ENCODE assay signal across 8 cellular contexts in genomic region chr5:36657563-36657995, GRCh38. TPM values are rescaled to one million over a fixed set of nuclear protein-coding genes. Genes with fewer than 3 reads are reported as not detected.
DNase-seq lines count a peak whose midpoint lies in the region; ATAC-seq, FAIRE-seq and TF ChIP-seq lines count a peak whose summit lies in the region.

No MANE protein-coding gene starts in this region.

- H3K27me3 ChIP-seq in astrocyte (ENCODE audit: insufficient read depth, low read length) (no peaks in the 10 kb centered on the region), kidney epithelial cell (ENCODE audit: control insufficient read depth, insufficient read depth, low read length) (no peaks in the 10 kb centered on the region), thoracic aorta (replicated peaks; ENCODE audit: insufficient read depth) (no peaks in the 10 kb centered on the region)
- H3K27me3 ChIP-seq in CD8-positive, alpha-beta T cell (ENCODE audit: insufficient read depth, low read length) = peaks cover 3% of the 10 kb centered on the region

- ATAC-seq in thoracic aorta (ENCODE audit: insufficient number of reproducible peaks, low FRiP score, low read depth) (peak; percentile 84), HG03097 (IDR thresholded peaks at IDR 0.05; ENCODE audit: low FRiP score, unreplicated experiment) (no peak), HG02642 (IDR thresholded peaks at IDR 0.05; ENCODE audit: poor library complexity, unreplicated experiment) (no peak)
- no peak for ATAC-seq in CD8-positive, alpha-beta T cell

- H3K4me3 Mint-ChIP-seq in astrocyte (ENCODE audit: unreplicated experiment) = no peak overlapping the region
- no peak overlapping the region for H3K4me3 Mint-ChIP-seq in CD8-positive, alpha-beta T cell

- no peaks in the 10 kb centered on the region for H3K9me3 Mint-ChIP-seq in astrocyte (ENCODE audit: unreplicated experiment)
- H3K9me3 Mint-ChIP-seq in CD8-positive, alpha-beta T cell = no peaks in the 10 kb centered on the region

- H4K20me1 ChIP-seq in astrocyte (ENCODE audit: insufficient read depth, low read length) = no peaks in the 10 kb centered on the region

- H3K9ac ChIP-seq in astrocyte (ENCODE audit: low read length) = peak overlapping the region; percentile 67

- TF ChIP-seq CTCF in astrocyte (IDR thresholded peaks at IDR 0.05; ENCODE audit: insufficient read depth, low read depth, low read length) (no peak), kidney epithelial cell (IDR thresholded peaks at IDR 0.05; ENCODE audit: insufficient read depth, low read length, poor library complexity, severe bottlenecking) (no peak), thoracic aorta (IDR thresholded peaks at IDR 0.05) (no peak)
- no peak for TF ChIP-seq CTCF in CD8-positive, alpha-beta T cell (IDR thresholded peaks at IDR 0.05)

- H3K4me3 ChIP-seq in astrocyte (ENCODE audit: insufficient read depth, low read depth, low read length) (no peak overlapping the region), kidney epithelial cell (ENCODE audit: low read depth, low read length) (no peak overlapping the region), thoracic aorta (no peak overlapping the region)
- no peak overlapping the region for H3K4me3 ChIP-seq in CD8-positive, alpha-beta T cell (ENCODE audit: low read depth, low read length)

- no peaks in the 10 kb centered on the region for H3K9me3 ChIP-seq in astrocyte (ENCODE audit: insufficient read depth, low read depth, low read length)
- H3K9me3 ChIP-seq in thoracic aorta = no peaks in the 10 kb centered on the region
- no peaks in the 10 kb centered on the region for H3K9me3 ChIP-seq in CD8-positive, alpha-beta T cell (ENCODE audit: low read length)

- peak; percentile 56 for DNase-seq in KG1 (lab: John Stamatoyannopoulos, UW)
- peak; percentile 100 for DNase-seq in astrocyte (ENCODE audit: low read depth)
- peak; percentile 78 for DNase-seq in kidney epithelial cell (ENCODE audit: low read depth)
- DNase-seq in thoracic aorta (ENCODE audit: low spot score) = peak; percentile 20
- no peak for DNase-seq in NCI-H1930 (lab: John Stamatoyannopoulos, UW)
- no peak for DNase-seq in CD8-positive, alpha-beta T cell

- peak overlapping the region; percentile 1 for H2AFZ ChIP-seq in astrocyte (ENCODE audit: low read depth, low read length)

- no peaks in the 10 kb centered on the region for H3K36me3 ChIP-seq in astrocyte (ENCODE audit: insufficient read depth, low read length)
- no peaks in the 10 kb centered on the region for H3K36me3 ChIP-seq in kidney epithelial cell (ENCODE audit: control insufficient read depth, insufficient read depth, low read length)
- no peaks in the 10 kb centered on the region for H3K36me3 ChIP-seq in thoracic aorta
- no peaks in the 10 kb centered on the region for H3K36me3 ChIP-seq in CD8-positive, alpha-beta T cell (ENCODE audit: insufficient read depth, low read length)

- H3K27me3 Mint-ChIP-seq in astrocyte (ENCODE audit: low read depth, unreplicated experiment) = no peaks in the 10 kb centered on the region
- peaks cover 12% of the 10 kb centered on the region for H3K27me3 Mint-ChIP-seq in CD8-positive, alpha-beta T cell (ENCODE audit: low read depth)

- H3K4me1 Mint-ChIP-seq in astrocyte (ENCODE audit: low read depth, unreplicated experiment) = peaks cover 28% of the 10 kb centered on the region
- no peaks in the 10 kb centered on the region for H3K4me1 Mint-ChIP-seq in CD8-positive, alpha-beta T cell (ENCODE audit: low read depth)

- CTCF ChIA-PET in CD8-positive, alpha-beta T cell (lab: Charles Lee) = no interaction called here

- peak overlapping the region; percentile 60 for H3K27ac Mint-ChIP-seq in astrocyte (ENCODE audit: unreplicated experiment)
- no peak overlapping the region for H3K27ac Mint-ChIP-seq in CD8-positive, alpha-beta T cell

- intact Hi-C loops in CD8-positive, alpha-beta T cell (cut with DNase I, micrococcal nuclease) = no loop called here

- peaks cover 7% of the 10 kb centered on the region for H3K36me3 Mint-ChIP-seq in astrocyte (ENCODE audit: low read depth, unreplicated experiment)
- no peaks in the 10 kb centered on the region for H3K36me3 Mint-ChIP-seq in CD8-positive, alpha-beta T cell

- peaks cover 29% of the 10 kb centered on the region for H3K4me1 ChIP-seq in astrocyte (ENCODE audit: insufficient read depth, low read length)
- peaks cover 5 to 10% of the 10 kb centered on the region in 2 donors for H3K4me1 ChIP-seq in thoracic aorta (ENCODE audit: control insufficient read depth in 1 of 2, low read depth in 2 of 2)
- H3K4me1 ChIP-seq in CD8-positive, alpha-beta T cell (ENCODE audit: insufficient read depth, low read length) = no peaks in the 10 kb centered on the region

- H3K27ac ChIP-seq in astrocyte (ENCODE audit: low read depth, low read length) (peak overlapping the region; percentile 88), thoracic aorta (peak overlapping the region; percentile 14 to 39)
- H3K27ac ChIP-seq in CD8-positive, alpha-beta T cell (ENCODE audit: low read depth, low read length) = no peak overlapping the region

- POLR2A ChIA-PET in CD8-positive, alpha-beta T cell (lab: Charles Lee) = no interaction called here

- peak overlapping the region; percentile 70 for H3K4me2 ChIP-seq in astrocyte (ENCODE audit: low read length)

- FAIRE-seq in astrocyte (lab: Jason Lieb, UNC) = peak; percentile 73

- H3K79me2 ChIP-seq in astrocyte (ENCODE audit: insufficient read depth, low read length) = no peaks in the 10 kb centered on the region

RNA-seq across cellular contexts. Expression of gene SLC1A3, which starts 51.2 kb away (rescaled TPM):
- 20.9 and 23.8 TPM in 2 replicates for total RNA-seq in astrocyte
- 0.25 and 4.3 TPM in 2 replicates for total RNA-seq in kidney epithelial cell
- 10 to 100 TPM; 44.7 to 67.4 TPM for total RNA-seq in thoracic aorta
- not detected for total RNA-seq in CD8-positive, alpha-beta T cell

Comparison
In these comparisons a context has a peak if more than half of its experiments do, and no peak if none do; other contexts are left out.
1. DNase-seq: peak in KG1 (single experiment), astrocyte (single experiment), kidney epithelial cell (single experiment) and thoracic aorta (single experiment); none in NCI-H1930 (0 of 2) and CD8-positive, alpha-beta T cell (0 of 7).